8 cellular contexts compared by ENCODE assay signal in the genomic region with DNA sequence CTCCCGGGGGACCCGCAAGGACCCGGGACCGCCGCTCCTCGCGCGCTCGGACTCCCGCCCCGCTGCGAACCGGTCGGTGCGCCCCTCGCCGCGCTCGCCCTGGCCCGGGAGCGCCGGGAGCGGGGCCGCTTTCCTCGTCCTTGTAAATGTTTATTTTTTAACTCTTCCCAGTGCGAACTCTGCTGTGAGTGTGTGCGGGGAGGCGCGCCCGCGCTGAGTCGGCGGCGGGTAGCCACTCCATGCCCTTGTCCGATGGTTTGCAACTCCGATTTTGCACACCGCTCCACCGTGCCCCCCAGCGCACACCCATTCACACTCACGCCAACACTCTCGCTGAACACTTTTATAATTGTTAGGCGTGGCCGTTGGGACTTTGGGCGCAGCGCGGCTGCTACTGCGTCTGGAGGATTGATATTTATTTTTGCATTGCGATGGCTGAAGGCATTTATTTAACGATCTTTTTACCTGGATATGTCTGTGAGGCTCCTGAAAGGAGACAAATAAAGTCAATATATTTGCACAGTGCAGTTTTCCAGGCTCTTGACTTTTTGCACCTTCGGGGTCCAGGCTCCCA. TPM values are rescaled to one million over a fixed set of nuclear protein-coding genes. Genes with fewer than 3 reads are reported as not detected.
DNase-seq lines count a peak whose midpoint lies in the region; ATAC-seq and TF ChIP-seq lines count a peak whose summit lies in the region.

No MANE protein-coding gene starts in this region.

- DNase-seq in SK-N-MC (ENCODE audit: low read depth, low spot score): no peak
- DNase-seq in esophagus muscularis mucosa (ENCODE audit: extremely low spot score): no peak
- DNase-seq in posterior vena cava (ENCODE audit: low spot score): peak; percentile 43
- DNase-seq in NCI-H524 (lab: John Stamatoyannopoulos, UW): no peak
- DNase-seq in activated CD4-positive, CD25-positive, alpha-beta regulatory T cell (lab: John Stamatoyannopoulos, UW): no peak
- DNase-seq in medulla oblongata (ENCODE audit: extremely low spot score): no peak

- no peak for TF ChIP-seq EP300 in esophagus muscularis mucosa (IDR thresholded peaks at IDR 0.05)

- peak overlapping the region; percentile 83 for H3K4me3 ChIP-seq in SK-N-MC
- H3K4me3 ChIP-seq in esophagus muscularis mucosa: peak overlapping the region; percentile 63 to 78 (median 75)

- intact Hi-C loops in esophagus muscularis mucosa (cut with DNase I): no loop called here
- intact Hi-C loops in posterior vena cava (cut with DNase I): loop anchor here in 1 of 2 donors (5.0 kb wide), 1 partner anchor 89 kb away; no protein-coding TSS in a partner anchor

- no peak overlapping the region for H3K9ac ChIP-seq in SK-N-MC (ENCODE audit: insufficient read length)

- peaks cover 23 to 35% (median 34%) of the 10 kb centered on the region in 4 donors for H3K4me1 ChIP-seq in esophagus muscularis mucosa

- under 1% methylated on average over 44 of the region's 50 CpGs for WGBS in esophagus muscularis mucosa

- H3K27me3 ChIP-seq in esophagus muscularis mucosa: peaks cover 0 to 13% (median 0%) of the 10 kb centered on the region in 4 donors

- H3K36me3 ChIP-seq in SK-N-MC (ENCODE audit: insufficient read depth, low read length) (no peaks in the 10 kb centered on the region), esophagus muscularis mucosa (no peaks in the 10 kb centered on the region)

- no peak for TF ChIP-seq CTCF in esophagus muscularis mucosa (IDR thresholded peaks at IDR 0.05)

- no peak for TF ChIP-seq POLR2A in esophagus muscularis mucosa (IDR thresholded peaks at IDR 0.05; ENCODE audit: low read depth)

- peak; percentile 4 for ATAC-seq in GM18868 (IDR thresholded peaks at IDR 0.05; ENCODE audit: unreplicated experiment)
- no peak for ATAC-seq in HG03139 (IDR thresholded peaks at IDR 0.05; ENCODE audit: unreplicated experiment)

- H3K9me3 ChIP-seq in SK-N-MC (ENCODE audit: low read depth, low read length) (no peaks in the 10 kb centered on the region), esophagus muscularis mucosa (no peaks in the 10 kb centered on the region)

- no peak overlapping the region for H3K27ac ChIP-seq in SK-N-MC
- peak overlapping the region; percentile 86 to 93 (median 89) for H3K27ac ChIP-seq in esophagus muscularis mucosa (replicated peaks in 1 of 4)

RNA-seq across cellular contexts. Expression of a gene that starts 1.0 kb away (rescaled TPM):
- total RNA-seq in esophagus muscularis mucosa (100 to 1,000 TPM in 1 of 4 donors, 10 to 100 TPM in 3; 23.3 to 645 (median 96.5) TPM), posterior vena cava (1,000 to 10,000 TPM in 1 of 2 donors, 100 to 1,000 TPM in 1; 576 to 1,371 TPM)
